20 cellular contexts compared by ENCODE assay signal in genomic region chr6:168209420-168209819, GRCh38.
A peak's percentile ranks its signal among the peaks of the same experiment; 100 is the strongest.
DNase-seq lines count a peak whose midpoint lies in the region; ATAC-seq, FAIRE-seq and TF ChIP-seq lines count a peak whose summit lies in the region.
"Had no signal": no experiment of that assay in that cellular context is flagged by ENCODE, and none has a peak within 500 bp of the region (broad histone marks: within the 10 kb centered on the region; RNA-seq: fewer than 3 reads in every experiment).

No MANE protein-coding gene starts in this region.

- no peaks in the 10 kb centered on the region for H3K79me2 ChIP-seq in K562 (ENCODE audit: control insufficient read depth, insufficient read depth, low read length)

- no peak overlapping the region for H3K27ac ChIP-seq in HUES48 (ENCODE audit: low read depth, low read length)
- no peak overlapping the region for H3K27ac ChIP-seq in K562 (ENCODE audit: extremely low read depth, low read depth, low read length)
- no peak overlapping the region for H3K27ac ChIP-seq in kidney (ENCODE audit: low read depth in 2 of 2, low read length in 2 of 2)
- H3K27ac ChIP-seq: GM23248 had no signal

- H3K27me3 ChIP-seq in HUES48 (ENCODE audit: control insufficient read depth, insufficient read depth, low read length) (no peaks in the 10 kb centered on the region), K562 (ENCODE audit: control insufficient read depth in 2 of 2, insufficient read depth in 2 of 2, low read length in 2 of 2) (peaks cover 23 to 71% of the 10 kb centered on the region in 2 experiments)

- H3K9me3 ChIP-seq in HUES48 (ENCODE audit: control insufficient read depth, insufficient read depth, low read length) (no peaks in the 10 kb centered on the region), K562 (replicated peaks; ENCODE audit: control insufficient read depth, insufficient read depth, low read depth, low read length) (no peaks in the 10 kb centered on the region; the same call in 1 of the 2 replicates), kidney (ENCODE audit: control insufficient read depth in 1 of 2, low read length in 2 of 2) (no peaks in the 10 kb centered on the region)

- peaks cover under 1% of the 10 kb centered on the region for H3K27me3 Mint-ChIP-seq in progenitor cell of endocrine pancreas
- H3K27me3 Mint-ChIP-seq: B cell had no signal

- in situ Hi-C loops in K562 (cut with MboI), result no loop called here

- no TSS peak for BruUV-seq in K562 (replicated peaks; lab: Mats Ljungman, UMichigan)

- FAIRE-seq in K562 (lab: Jason Lieb, UNC), result no peak
- no peak for FAIRE-seq in kidney (lab: Jason Lieb, UNC)

- H3K36me3 Mint-ChIP-seq in progenitor cell of endocrine pancreas (ENCODE audit: insufficient read depth), result no peaks in the 10 kb centered on the region
- H3K36me3 Mint-ChIP-seq: CD8-positive, alpha-beta T cell had no signal

- ATAC-seq in K562 (peak; percentile 22; the same call in 1 of the 3 replicates), sciatic nerve (no peak), HG02759 (IDR thresholded peaks at IDR 0.05; ENCODE audit: unreplicated experiment) (no peak)
- ATAC-seq: CD8-positive, alpha-beta T cell had no signal

- H3K4me3 ChIP-seq in HUES48 (ENCODE audit: low read depth, low read length) (0 out of 2 replicates have a peak overlapping the region, but pooled peaks have one; percentile 30), K562 (no peak overlapping the region), kidney (ENCODE audit: low read length in 2 of 2) (no peak overlapping the region)
- H3K4me3 ChIP-seq: GM23248 had no signal

- 5% methylated on average over 10 of the region's 10 CpGs for WGBS in K562 (ENCODE audit: insufficient coverage, low coverage, missing lambda C conversion rate)

- no peak overlapping the region for H3K4me2 ChIP-seq in K562 (ENCODE audit: insufficient read depth, low read length)

- TF ChIP-seq POLR2A in K562 (conservative IDR thresholded peaks at IDR 0.05), result no peak

- TF ChIP-seq CTCF in K562 (IDR thresholded peaks at IDR 0.05 in 2 of 3, conservative IDR thresholded peaks at IDR 0.05 in 1 of 3; ENCODE audit: insufficient read depth in 2 of 3, low read depth in 1 of 3, low read length in 3 of 3), result no peak
- no peak for TF ChIP-seq CTCF in kidney (IDR thresholded peaks at IDR 0.05; ENCODE audit: borderline replicate concordance, extremely low read depth, insufficient read depth)
- no peak for TF ChIP-seq CTCF in progenitor cell of endocrine pancreas (IDR thresholded peaks at IDR 0.05; ENCODE audit: unreplicated experiment)

- H3K9me1 ChIP-seq in K562 (ENCODE audit: control insufficient read depth, insufficient read depth, low read length), result no peaks in the 10 kb centered on the region

- H3K27ac Mint-ChIP-seq in progenitor cell of endocrine pancreas, result no peak overlapping the region
- H3K27ac Mint-ChIP-seq: B cell; CD8-positive, alpha-beta T cell had no signal

- H3K36me3 ChIP-seq in HUES48 (ENCODE audit: control insufficient read depth, insufficient read depth, low read length) (no peaks in the 10 kb centered on the region), K562 (ENCODE audit: control insufficient read depth, insufficient read depth, low read length) (no peaks in the 10 kb centered on the region), kidney (ENCODE audit: control insufficient read depth in 1 of 2, insufficient read depth in 2 of 2, low read length in 2 of 2) (no peaks in the 10 kb centered on the region)

- no peak overlapping the region for H2AFZ ChIP-seq in K562 (ENCODE audit: low read depth, low read length)
- H2AFZ ChIP-seq: GM23248 had no signal

- peaks cover 7% of the 10 kb centered on the region for H3K9me3 Mint-ChIP-seq in progenitor cell of endocrine pancreas (ENCODE audit: low read depth)
- H3K9me3 Mint-ChIP-seq: CD8-positive, alpha-beta T cell had no signal

- CTCF ChIA-PET in K562 (lab: Yijun Ruan, JAX; ENCODE audit: low intra/inter-chr PET ratio), result no interaction called here

- TF ChIP-seq RAD21 in K562 (CRISPR knock-in tag; conservative IDR thresholded peaks at IDR 0.05 in 1 of 2, IDR thresholded peaks at IDR 0.05 in 1 of 2), result no peak

- peaks cover 16% of the 10 kb centered on the region for H3K4me1 Mint-ChIP-seq in progenitor cell of endocrine pancreas (ENCODE audit: low read depth)
- H3K4me1 Mint-ChIP-seq: B cell had no signal

- DNase-seq in K562 (ENCODE audit: extremely low read depth in 1 of 4, low spot score in 3 of 4) (no peak), kidney (peak; percentile 63), sciatic nerve (ENCODE audit: low spot score) (peak; percentile 51), progenitor cell of endocrine pancreas (ENCODE audit: low spot score, unreplicated experiment) (no peak), NCI-H1436 (lab: John Stamatoyannopoulos, UW) (no peak), Kasumi-1 (lab: John Stamatoyannopoulos, UW) (no peak)
- DNase-seq: CD8-positive, alpha-beta T cell; GM23248; IMR-90; NCI-H1105 treated with DMSO at 0.1 percent for 48 hours; NCI-H187 treated with DMSO at 0.1 percent for 48 hours; NCI-H2171; NCI-H446; NCI-H69; NK-92 treated with Interleukin-12 subunit alpha and Interleukin-12 subunit beta, amount 100 ng/mL, for 24 hours; OCI-M1; RPMI8226 had no signal

- H3K9ac ChIP-seq in HUES48 (ENCODE audit: low read depth, low read length) (no peak overlapping the region), K562 (ENCODE audit: insufficient read depth in 1 of 2, low read depth in 2 of 2, low read length in 2 of 2) (no peak overlapping the region), kidney (ENCODE audit: low read length in 2 of 2) (no peak overlapping the region)
- H3K9ac ChIP-seq: GM23248 had no signal

- peaks cover 6% of the 10 kb centered on the region; the same call in 1 of the 2 replicates for H4K20me1 ChIP-seq in K562 (replicated peaks; ENCODE audit: control insufficient read depth, insufficient read depth, low read length)

- TF ChIP-seq EP300 in K562 (IDR thresholded peaks at IDR 0.05; ENCODE audit: low read length), result no peak

- intact Hi-C loops in K562 (cut with micrococcal nuclease) (no loop called here), kidney (cut with DNase I) (no loop called here), sciatic nerve (cut with DNase I) (no loop called here)

- POLR2A ChIA-PET in K562 (lab: Yijun Ruan, JAX), result no interaction called here

- H3K4me1 ChIP-seq in HUES48 (ENCODE audit: control insufficient read depth, insufficient read depth, low read length) (peaks cover 21% of the 10 kb centered on the region; the same call in 1 of the 2 replicates), K562 (replicated peaks in 1 of 2; ENCODE audit: control insufficient read depth in 2 of 2, insufficient read depth in 2 of 2, low read length in 2 of 2) (peaks cover 0 to 4% of the 10 kb centered on the region in 2 experiments; a peak in 2 of 5 replicates), kidney (ENCODE audit: control insufficient read depth in 1 of 2, insufficient read depth in 1 of 2, low read depth in 1 of 2, low read length in 2 of 2) (peaks cover 0 to 8% of the 10 kb centered on the region in 2 donors)

- no peak overlapping the region for H3K4me3 Mint-ChIP-seq in progenitor cell of endocrine pancreas (ENCODE audit: low read depth)
- H3K4me3 Mint-ChIP-seq: B cell; CD8-positive, alpha-beta T cell had no signal

TF ChIP-seq in K562, 482 proteins besides CTCF, POLR2A, EP300 and RAD21:
- TF ChIP-seq ZNF239 (CRISPR knock-in tag; IDR thresholded peaks at IDR 0.05) (no peak), ZFPM2 (CRISPR knock-in tag; IDR thresholded peaks at IDR 0.05) (no peak), PRMT5 (CRISPR knock-in tag; IDR thresholded peaks at IDR 0.05) (no peak), SRSF1 (IDR thresholded peaks at IDR 0.05; ENCODE audit: low read depth, low read length) (no peak), CBFA2T2 (conservative IDR thresholded peaks at IDR 0.05) (no peak), NONO (IDR thresholded peaks at IDR 0.05; ENCODE audit: low read depth in 2 of 2, low read length in 1 of 2) (no peak), MTA2 (IDR thresholded peaks at IDR 0.05; ENCODE audit: low read depth) (no peak), IRF9 (tag; IDR thresholded peaks at IDR 0.05) (no peak), BRD9 (IDR thresholded peaks at IDR 0.05; ENCODE audit: low read depth, partially characterized antibody) (no peak), MEF2A (IDR thresholded peaks at IDR 0.05; ENCODE audit: control insufficient read depth, low read depth, low read length) (no peak), ZNF395 (CRISPR knock-in tag; IDR thresholded peaks at IDR 0.05) (no peak), MEF2D (tag; conservative IDR thresholded peaks at IDR 0.05; ENCODE audit: low read depth) (no peak)

Comparison
In these comparisons a context has a peak if more than half of its experiments do, and no peak if none do; other contexts are left out.
1. DNase-seq: peak in kidney (single experiment) and sciatic nerve (single experiment); none in K562 (0 of 4), progenitor cell of endocrine pancreas (single experiment), NCI-H1436 (single experiment) and Kasumi-1 (0 of 2).